9 cellular contexts compared by ENCODE assay signal in the genomic region with DNA sequence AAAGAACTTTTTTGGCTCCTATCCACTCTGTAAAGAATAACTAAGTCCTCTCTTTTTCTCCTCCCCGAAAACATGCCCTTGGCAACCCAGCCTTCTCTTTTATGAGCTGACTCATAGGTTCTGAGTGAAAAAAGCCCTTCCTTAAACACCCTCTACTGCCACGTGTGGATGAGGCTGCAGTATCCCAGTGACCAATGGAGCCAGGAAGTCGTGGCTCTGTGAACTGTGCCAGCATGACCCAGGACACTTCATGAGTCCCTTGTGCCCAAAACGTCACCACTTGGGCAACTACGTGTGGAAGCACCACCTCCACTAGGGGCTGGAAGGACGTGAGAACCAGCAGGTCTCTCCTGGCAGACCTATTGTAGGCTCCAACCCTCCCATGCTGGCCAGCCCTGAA.
A peak's percentile ranks its signal among the peaks of the same experiment; 100 is the strongest.
DNase-seq lines count a peak whose midpoint lies in the region; ATAC-seq and TF ChIP-seq lines count a peak whose summit lies in the region.
"Had no signal": no experiment of that assay in that cellular context is flagged by ENCODE, and none has a peak within 500 bp of the region (broad histone marks: within the 10 kb centered on the region; RNA-seq: fewer than 3 reads in every experiment).

No MANE protein-coding gene starts in this region.

- no TSS peak for BruUV-seq in A673 (replicated peaks; lab: Mats Ljungman, UMichigan)

- DNase-seq in A673 (ENCODE audit: low spot score) (peak; percentile 22), LoVo (ENCODE audit: low spot score) (peak; percentile 78), epithelial cell of prostate (ENCODE audit: low read depth, low spot score) (peak; percentile 88), DMS114 treated with DMSO at 0.1 percent for 48 hours (lab: John Stamatoyannopoulos, UW; ENCODE audit: unreplicated experiment) (no peak), 8988T (no peak)
- DNase-seq: DMS153 had no signal

- no peak overlapping the region for H3K9ac ChIP-seq in muscle layer of colon (ENCODE audit: low read length)

- ATAC-seq in GM21528 (IDR thresholded peaks at IDR 0.05; ENCODE audit: low FRiP score, unreplicated experiment) (no peak), HG02981 (IDR thresholded peaks at IDR 0.05; ENCODE audit: unreplicated experiment) (no peak)

- H3K27ac ChIP-seq in A673 (ENCODE audit: low read depth, low read length, poor library complexity, severe bottlenecking) (no peak overlapping the region), epithelial cell of prostate (peak overlapping the region; percentile 14), muscle layer of colon (ENCODE audit: low read depth, low read length) (peak overlapping the region; percentile 37)

- peaks cover 8% of the 10 kb centered on the region for H3K4me1 ChIP-seq in A673 (ENCODE audit: insufficient read depth, low read length, poor library complexity, severe bottlenecking)
- peaks cover 17% of the 10 kb centered on the region for H3K4me1 ChIP-seq in muscle layer of colon (ENCODE audit: insufficient read depth, low read length)

- H3K4me3 ChIP-seq in A673 (ENCODE audit: low read depth, low read length, poor library complexity, severe bottlenecking) (no peak overlapping the region), muscle layer of colon (ENCODE audit: low read depth in 1 of 2, low read length in 2 of 2) (no peak overlapping the region)

- no peaks in the 10 kb centered on the region for H3K9me3 ChIP-seq in A673 (ENCODE audit: low read depth, low read length, poor library complexity, severe bottlenecking)
- H3K9me3 ChIP-seq in muscle layer of colon (ENCODE audit: low read length): no peaks in the 10 kb centered on the region

- H3K36me3 ChIP-seq in A673 (ENCODE audit: insufficient read depth, low read length, poor library complexity, severe bottlenecking) (no peaks in the 10 kb centered on the region), muscle layer of colon (ENCODE audit: insufficient read depth, low read length) (no peaks in the 10 kb centered on the region)

- POLR2A ChIA-PET in A673 (lab: Charles Lee; ENCODE audit: low non-redundant PET): no interaction called here

- TF ChIP-seq CTCF in A673 (conservative IDR thresholded peaks at IDR 0.05; ENCODE audit: low read depth, low read length): no peak

- H3K27me3 ChIP-seq in A673 (replicated peaks; ENCODE audit: insufficient read depth, low read depth, low read length, poor library complexity) (no peaks in the 10 kb centered on the region), muscle layer of colon (ENCODE audit: control insufficient read depth in 1 of 2, insufficient read depth in 2 of 2, low read length in 2 of 2) (no peaks in the 10 kb centered on the region)

- intact Hi-C loops in A673 (cut with micrococcal nuclease; ENCODE audit: unreplicated experiment): loop anchor here (5.0 kb wide), 1 partner anchor 104 kb away; no protein-coding TSS in a partner anchor

- CTCF ChIA-PET in A673 (lab: Charles Lee): no interaction called here

Comparison
In these comparisons a context has a peak if more than half of its experiments do, and no peak if none do; other contexts are left out.
1. DNase-seq: peak in A673 (single experiment), LoVo (single experiment) and epithelial cell of prostate (single experiment); none in DMS114 treated with DMSO at 0.1 percent for 48 hours (single experiment) and 8988T (single experiment).